19 cellular contexts compared by ENCODE assay signal in the genomic region with DNA sequence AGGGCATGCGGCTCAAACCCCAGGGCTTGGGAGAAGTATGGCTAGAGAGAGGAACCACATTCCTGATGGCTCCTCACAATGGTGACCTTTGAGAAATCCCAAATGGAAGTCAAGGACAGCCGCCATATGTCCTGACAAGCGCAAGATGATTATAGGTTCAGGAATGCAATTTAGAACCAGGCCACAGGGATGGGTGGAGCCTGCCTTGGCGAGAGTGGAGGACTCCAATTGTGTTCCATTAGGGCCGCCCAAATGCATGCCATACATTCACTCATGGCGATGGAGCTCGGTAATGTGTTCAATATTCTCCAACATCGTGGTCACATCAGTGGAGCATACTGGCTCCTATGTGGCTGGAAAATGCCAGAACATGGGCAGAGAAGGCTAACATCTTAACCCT.
DNase-seq lines count a peak whose midpoint lies in the region; ATAC-seq and TF ChIP-seq lines count a peak whose summit lies in the region.
"Had no signal": no experiment of that assay in that cellular context is flagged by ENCODE, and none has a peak within 500 bp of the region (broad histone marks: within the 10 kb centered on the region; RNA-seq: fewer than 3 reads in every experiment).

No MANE protein-coding gene starts in this region.

- no peak overlapping the region for H3K9ac ChIP-seq in IMR-90 (ENCODE audit: low read depth, low read length)
- H3K9ac ChIP-seq: BLaER1 treated with 17β-estradiol and CSF1 and Interleukin-3, amounts not matched to agents 10 nM and 100 nM had no signal

- no peaks in the 10 kb centered on the region for H3K4me1 ChIP-seq in IMR-90 (ENCODE audit: control insufficient read depth, insufficient read depth, low read length)
- H3K4me1 ChIP-seq: A549, Caco-2 had no signal

- no peak overlapping the region for H2BK15ac ChIP-seq in IMR-90 (ENCODE audit: low read depth, low read length)

- no peak overlapping the region for H3K4me3 ChIP-seq in IMR-90 (ENCODE audit: insufficient read depth, low read depth, low read length)
- H3K4me3 ChIP-seq: A549; BLaER1 treated with 17β-estradiol and CSF1 and Interleukin-3, amounts not matched to agents 10 nM and 100 nM had no signal

- peaks cover 15% of the 10 kb centered on the region for H3K4me1 Mint-ChIP-seq in activated CD8-positive, alpha-beta T cell treated with anti-CD3 and anti-CD28 coated beads, Interleukin-2, amount 10 ng/mL, durations not matched to agents 7 days and 5 days (ENCODE audit: low read depth)
- peaks cover 8% of the 10 kb centered on the region for H3K4me1 Mint-ChIP-seq in activated CD8-positive, alpha-beta T cell treated with anti-CD3 and anti-CD28 coated beads for 36 hours (ENCODE audit: low read depth)
- peaks cover 11% of the 10 kb centered on the region for H3K4me1 Mint-ChIP-seq in CD14-positive monocyte
- H3K4me1 Mint-ChIP-seq: CD4-positive, CD25-positive, alpha-beta regulatory T cell had no signal

- no peak overlapping the region for H3K27ac Mint-ChIP-seq in activated CD8-positive, alpha-beta T cell treated with anti-CD3 and anti-CD28 coated beads, Interleukin-2, amount 10 ng/mL, durations not matched to agents 7 days and 5 days
- H3K27ac Mint-ChIP-seq in activated CD8-positive, alpha-beta T cell treated with anti-CD3 and anti-CD28 coated beads for 36 hours: no peak overlapping the region
- H3K27ac Mint-ChIP-seq in CD14-positive monocyte: no peak overlapping the region
- H3K27ac Mint-ChIP-seq: B cell; CD4-positive, CD25-positive, alpha-beta regulatory T cell; CD8-positive, alpha-beta memory T cell; HFFc6 had no signal

- H2BK20ac ChIP-seq in IMR-90 (ENCODE audit: low read depth, low read length): 0 out of 2 replicates have a peak overlapping the region, but pooled peaks have one; percentile 14

- H3K27me3 Mint-ChIP-seq in activated CD8-positive, alpha-beta T cell treated with anti-CD3 and anti-CD28 coated beads, Interleukin-2, amount 10 ng/mL, durations not matched to agents 7 days and 5 days (ENCODE audit: low read depth): no peaks in the 10 kb centered on the region
- no peaks in the 10 kb centered on the region for H3K27me3 Mint-ChIP-seq in activated CD8-positive, alpha-beta T cell treated with anti-CD3 and anti-CD28 coated beads for 36 hours
- H3K27me3 Mint-ChIP-seq in CD14-positive monocyte (ENCODE audit: low read depth in 3 of 3): peaks cover 0 to 3% (median 1%) of the 10 kb centered on the region in 3 donors
- H3K27me3 Mint-ChIP-seq: CD4-positive, CD25-positive, alpha-beta regulatory T cell had no signal

- H3K36me3 ChIP-seq in IMR-90 (ENCODE audit: control insufficient read depth, insufficient read depth, low read length): no peaks in the 10 kb centered on the region
- H3K36me3 ChIP-seq: BLaER1 treated with 17β-estradiol and CSF1 and Interleukin-3, amounts not matched to agents 10 nM and 100 nM had no signal

- H4K20me1 ChIP-seq in IMR-90 (ENCODE audit: insufficient read depth, low read length): no peaks in the 10 kb centered on the region
- H4K20me1 ChIP-seq: BLaER1 treated with 17β-estradiol and CSF1 and Interleukin-3, amounts not matched to agents 10 nM and 100 nM had no signal

- no peak for TF ChIP-seq RAD21 in IMR-90 (IDR thresholded peaks at IDR 0.05; ENCODE audit: low read length)

- H4K91ac ChIP-seq in IMR-90 (ENCODE audit: insufficient read depth, low read depth, low read length): no peak overlapping the region

- H3K56ac ChIP-seq in IMR-90 (ENCODE audit: extremely low read depth, insufficient read depth, low read length): no peak overlapping the region

- DNase-seq in activated CD8-positive, alpha-beta T cell treated with anti-CD3 and anti-CD28 coated beads, Interleukin-2, amount 10 ng/mL, durations not matched to agents 7 days and 5 days: peak; percentile 4
- no peak for DNase-seq in activated CD8-positive, alpha-beta T cell treated with anti-CD3 and anti-CD28 coated beads for 36 hours
- DNase-seq in IMR-90 (peak; percentile 9), islet precursor cell (peak; percentile 76), CD14-positive monocyte (ENCODE audit: low spot score) (no peak), AML-193 (lab: John Stamatoyannopoulos, UW) (no peak)
- DNase-seq: Caco-2; CD4-positive, CD25-positive, alpha-beta regulatory T cell; CD8-positive, alpha-beta memory T cell; GDM1; GOT3; H7; HFFc6 had no signal

- H3K4me3 Mint-ChIP-seq in activated CD8-positive, alpha-beta T cell treated with anti-CD3 and anti-CD28 coated beads, Interleukin-2, amount 10 ng/mL, durations not matched to agents 7 days and 5 days: no peak overlapping the region
- H3K4me3 Mint-ChIP-seq in activated CD8-positive, alpha-beta T cell treated with anti-CD3 and anti-CD28 coated beads for 36 hours: no peak overlapping the region
- no peak overlapping the region for H3K4me3 Mint-ChIP-seq in CD14-positive monocyte
- H3K4me3 Mint-ChIP-seq: B cell; CD4-positive, CD25-positive, alpha-beta regulatory T cell; CD8-positive, alpha-beta memory T cell; HFFc6 had no signal

- H2BK120ac ChIP-seq in IMR-90 (ENCODE audit: low read depth, low read length): no peak overlapping the region

- intact Hi-C loops in activated CD8-positive, alpha-beta T cell treated with anti-CD3 and anti-CD28 coated beads for 36 hours (cut with micrococcal nuclease): no loop called here
- intact Hi-C loops in IMR-90 (cut with micrococcal nuclease) (no loop called here), CD14-positive monocyte (cut with micrococcal nuclease) (no loop called here)

- H3K27ac ChIP-seq in IMR-90 (ENCODE audit: insufficient read depth, low read length): no peak overlapping the region
- H3K27ac ChIP-seq: 22Rv1; A549; BLaER1 treated with 17β-estradiol and CSF1 and Interleukin-3, amounts not matched to agents 10 nM and 100 nM had no signal

- no peak overlapping the region for H2AK9ac ChIP-seq in IMR-90 (replicated peaks; ENCODE audit: low read depth, low read length, poor library complexity)

- no peak overlapping the region for H3K18ac ChIP-seq in IMR-90 (ENCODE audit: low read depth, low read length)

- no peaks in the 10 kb centered on the region for H3K9me3 Mint-ChIP-seq in activated CD8-positive, alpha-beta T cell treated with anti-CD3 and anti-CD28 coated beads, Interleukin-2, amount 10 ng/mL, durations not matched to agents 7 days and 5 days (ENCODE audit: insufficient read depth)
- peaks cover 4% of the 10 kb centered on the region for H3K9me3 Mint-ChIP-seq in activated CD8-positive, alpha-beta T cell treated with anti-CD3 and anti-CD28 coated beads for 36 hours
- H3K9me3 Mint-ChIP-seq in CD14-positive monocyte: peaks cover 0 to 8% (median 3%) of the 10 kb centered on the region in 7 donors
- H3K9me3 Mint-ChIP-seq: CD8-positive, alpha-beta memory T cell; HFFc6 had no signal

- H3K23ac ChIP-seq in IMR-90 (ENCODE audit: low read depth, low read length): no peak overlapping the region

- TF ChIP-seq POLR2A in IMR-90 (IDR thresholded peaks at IDR 0.05; ENCODE audit: low read depth, low read length): no peak

- in situ Hi-C loops in IMR-90 (cut with MboI; ENCODE audit: low sequenced_read_pairs): no loop called here

- H3K9me3 ChIP-seq in IMR-90 (ENCODE audit: control insufficient read depth, insufficient read depth, low read length): no peaks in the 10 kb centered on the region
- H3K9me3 ChIP-seq: Caco-2 had no signal

- no peak overlapping the region for H3K14ac ChIP-seq in IMR-90 (replicated peaks; ENCODE audit: low read depth, low read length)

- no peak overlapping the region for H4K5ac ChIP-seq in IMR-90 (ENCODE audit: low read depth, low read length)

- no peaks in the 10 kb centered on the region for H3K79me1 ChIP-seq in IMR-90 (ENCODE audit: low read depth in 1 of 2, low read length in 2 of 2)

- dilution Hi-C loops in IMR-90 (cut with HindIII; ENCODE audit: low sequenced_read_pairs, unreplicated experiment): no loop called here

- BruUV-seq in IMR-90 (replicated peaks; lab: Mats Ljungman, UMichigan): no TSS peak

- H2AFZ ChIP-seq in IMR-90 (replicated peaks; ENCODE audit: low read length, poor library complexity): peak overlapping the region; percentile 60

- H4K8ac ChIP-seq in IMR-90 (ENCODE audit: low read depth in 2 of 2, low read length in 2 of 2): no peak overlapping the region

- TF ChIP-seq CTCF in activated CD8-positive, alpha-beta T cell treated with anti-CD3 and anti-CD28 coated beads for 36 hours (IDR thresholded peaks at IDR 0.05): no peak
- TF ChIP-seq CTCF in IMR-90 (conservative IDR thresholded peaks at IDR 0.05; ENCODE audit: low read depth, low read length): no peak
- no peak for TF ChIP-seq CTCF in CD14-positive monocyte (IDR thresholded peaks at IDR 0.05)

- peaks cover 3% of the 10 kb centered on the region for H3K36me3 Mint-ChIP-seq in activated CD8-positive, alpha-beta T cell treated with anti-CD3 and anti-CD28 coated beads, Interleukin-2, amount 10 ng/mL, durations not matched to agents 7 days and 5 days (ENCODE audit: low read depth)
- H3K36me3 Mint-ChIP-seq in activated CD8-positive, alpha-beta T cell treated with anti-CD3 and anti-CD28 coated beads for 36 hours (ENCODE audit: low read depth): no peaks in the 10 kb centered on the region
- no peaks in the 10 kb centered on the region for H3K36me3 Mint-ChIP-seq in CD14-positive monocyte
- H3K36me3 Mint-ChIP-seq: CD4-positive, CD25-positive, alpha-beta regulatory T cell; CD8-positive, alpha-beta memory T cell had no signal

- POLR2A ChIA-PET in activated CD8-positive, alpha-beta T cell treated with anti-CD3 and anti-CD28 coated beads, Interleukin-2, amount 10 ng/mL, durations not matched to agents 7 days and 5 days (lab: Charles Lee): no interaction called here
- POLR2A ChIA-PET in activated CD8-positive, alpha-beta T cell treated with anti-CD3 and anti-CD28 coated beads for 36 hours (lab: Charles Lee): no interaction called here
- POLR2A ChIA-PET in IMR-90 (lab: Charles Lee; ENCODE audit: unreplicated experiment): no interaction called here

- 66% methylated on average over 5 of the region's 8 CpGs; no CpG with 5 or more reads in 1 of the 2 experiments for WGBS in IMR-90 (ENCODE audit: extremely low coverage in 2 of 2, insufficient read length in 1 of 2), 2 experiments

- H3K4ac ChIP-seq in IMR-90 (ENCODE audit: low read depth, low read length): no peak overlapping the region

- CTCF ChIA-PET in activated CD8-positive, alpha-beta T cell treated with anti-CD3 and anti-CD28 coated beads, Interleukin-2, amount 10 ng/mL, durations not matched to agents 7 days and 5 days (lab: Charles Lee): no interaction called here
- CTCF ChIA-PET in activated CD8-positive, alpha-beta T cell treated with anti-CD3 and anti-CD28 coated beads for 36 hours (lab: Charles Lee): no interaction called here
- CTCF ChIA-PET in IMR-90 (lab: Yijun Ruan, JAX): no interaction called here

- no peak for ATAC-seq in activated CD8-positive, alpha-beta T cell treated with anti-CD3 and anti-CD28 coated beads, Interleukin-2, amount 10 ng/mL, durations not matched to agents 7 days and 5 days
- no peak for ATAC-seq in activated CD8-positive, alpha-beta T cell treated with anti-CD3 and anti-CD28 coated beads for 36 hours
- ATAC-seq in IMR-90 (ENCODE audit: low read depth) (no peak), HG03045 (IDR thresholded peaks at IDR 0.05; ENCODE audit: unreplicated experiment) (no peak)
- ATAC-seq: A549, HCT116 had no signal

- H3K27me3 ChIP-seq in IMR-90 (ENCODE audit: control insufficient read depth, insufficient read depth, low read length): no peaks in the 10 kb centered on the region
- H3K27me3 ChIP-seq: BLaER1 treated with 17β-estradiol and CSF1 and Interleukin-3, amounts not matched to agents 10 nM and 100 nM had no signal

- no peak overlapping the region for H2AK5ac ChIP-seq in IMR-90 (ENCODE audit: low read depth, low read length)

- H3K4me2 ChIP-seq in IMR-90 (ENCODE audit: low read depth, low read length): no peak overlapping the region
- H3K4me2 ChIP-seq: A549; BLaER1 treated with 17β-estradiol and CSF1 and Interleukin-3, amounts not matched to agents 10 nM and 100 nM had no signal

- H2BK5ac ChIP-seq in IMR-90 (ENCODE audit: low read depth, low read length, poor library complexity, severe bottlenecking): no peak overlapping the region

- H3K9me1 ChIP-seq in IMR-90 (ENCODE audit: insufficient read depth, low read length): no peaks in the 10 kb centered on the region

Comparison
In these comparisons a context has a peak if more than half of its experiments do, and no peak if none do; other contexts are left out.
1. DNase-seq: peak in activated CD8-positive, alpha-beta T cell treated with anti-CD3 and anti-CD28 coated beads, Interleukin-2, amount 10 ng/mL, durations not matched to agents 7 days and 5 days (single experiment), IMR-90 (single experiment) and islet precursor cell (single experiment); none in activated CD8-positive, alpha-beta T cell treated with anti-CD3 and anti-CD28 coated beads for 36 hours (single experiment), CD14-positive monocyte (single experiment) and AML-193 (0 of 2).